Comparison of ENCODE assay signal across 8 cellular contexts in the genomic region with DNA sequence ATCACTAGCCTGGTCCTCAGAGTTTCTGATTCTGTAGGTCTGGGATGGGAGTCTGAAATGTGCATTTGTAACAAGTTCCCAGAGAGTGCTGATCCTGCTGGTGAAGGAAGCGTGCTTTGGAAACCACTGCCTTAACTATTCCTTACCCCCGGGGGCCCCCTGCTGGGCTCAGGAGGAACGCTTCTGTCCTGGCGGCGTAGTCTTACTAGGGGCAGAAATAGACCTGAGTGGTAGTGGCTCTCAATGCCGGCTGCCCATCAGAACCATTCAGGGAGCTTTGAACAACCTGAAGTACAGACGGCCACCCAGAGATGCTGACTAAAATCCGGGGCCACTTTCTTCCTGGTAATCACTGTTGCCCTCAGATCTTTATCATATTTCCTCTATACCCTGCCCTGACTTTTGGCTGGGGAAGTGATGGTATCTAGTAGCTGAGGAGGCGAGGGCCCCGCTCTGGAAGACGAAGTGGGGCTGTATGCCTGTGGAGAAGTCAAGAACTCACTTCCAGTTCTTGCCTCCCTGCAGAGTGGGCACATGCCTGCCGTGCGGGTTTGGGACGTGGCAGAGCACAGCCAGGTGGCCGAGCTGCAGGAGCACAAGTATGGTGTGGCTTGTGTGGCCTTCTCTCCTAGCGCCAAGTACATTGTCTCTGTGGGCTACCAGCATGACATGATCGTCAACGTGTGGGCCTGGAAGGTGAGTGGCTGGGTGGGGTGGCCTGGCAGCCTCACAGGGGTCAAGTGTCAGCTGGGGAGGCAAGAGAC. TPM values are rescaled to one million over a fixed set of nuclear protein-coding genes. Genes with fewer than 3 reads are reported as not detected.
DNase-seq lines count a peak whose midpoint lies in the region; ATAC-seq and TF ChIP-seq lines count a peak whose summit lies in the region.

No MANE protein-coding gene starts in this region.

- no peak overlapping the region for H3K9ac ChIP-seq in SK-N-SH
- H3K9ac ChIP-seq in trophoblast cell (ENCODE audit: low read length): no peak overlapping the region

- H3K27me3 ChIP-seq in SK-N-SH (ENCODE audit: insufficient read depth): no peaks in the 10 kb centered on the region
- H3K27me3 ChIP-seq in trophoblast cell (ENCODE audit: insufficient read depth, low read length): no peaks in the 10 kb centered on the region
- no peaks in the 10 kb centered on the region for H3K27me3 ChIP-seq in upper lobe of right lung

- H3K18ac ChIP-seq in trophoblast cell (ENCODE audit: low read length): no peak overlapping the region

- intact Hi-C loops in upper lobe of right lung (cut with DNase I): loop anchor here (5.0 kb wide), 1 partner anchor 39 kb away; a partner anchor contains a TSS

- H3K9me2 ChIP-seq in SK-N-SH: no peaks in the 10 kb centered on the region

- no peak overlapping the region for H2BK5ac ChIP-seq in trophoblast cell (ENCODE audit: low read depth, low read length, poor library complexity)

- no peak for TF ChIP-seq EP300 in SK-N-SH (IDR thresholded peaks at IDR 0.05; ENCODE audit: borderline replicate concordance in 1 of 2, low read depth in 1 of 2, low read length in 1 of 2)

- TF ChIP-seq CTCF in LNCaP clone FGC (IDR thresholded peaks at IDR 0.05; ENCODE audit: control insufficient read depth, extremely low read depth, insufficient read depth) (peak; percentile 83), SK-N-SH (IDR thresholded peaks at IDR 0.05) (peak; percentile 92), upper lobe of right lung (IDR thresholded peaks at IDR 0.05) (peak; percentile 90)

- no peak overlapping the region for H3K14ac ChIP-seq in trophoblast cell (ENCODE audit: low read length)

- peak overlapping the region; percentile 37 for H2BK12ac ChIP-seq in trophoblast cell (ENCODE audit: low read length)

- H4K12ac ChIP-seq in trophoblast cell (ENCODE audit: low read depth, low read length): no peak overlapping the region

- no peaks in the 10 kb centered on the region for H4K20me1 ChIP-seq in SK-N-SH (ENCODE audit: insufficient read depth)

- 76% methylated on average over 11 of the region's 18 CpGs for WGBS in SK-N-SH (ENCODE audit: low lambda C conversion rate)
- no CpG with 5 or more reads among the region's 18 CpGs for WGBS in trophoblast cell (ENCODE audit: extremely low coverage, insufficient coverage, insufficient read length)

- H3F3A ChIP-seq in SK-N-SH (replicated peaks; ENCODE audit: insufficient read depth): no peaks in the 10 kb centered on the region

- ATAC-seq in upper lobe of right lung (peak; percentile 93), GM18505 (IDR thresholded peaks at IDR 0.05; ENCODE audit: unreplicated experiment) (no peak)

- no peak overlapping the region for H4K91ac ChIP-seq in trophoblast cell (ENCODE audit: low read depth, low read length)

- H3K23ac ChIP-seq in trophoblast cell (ENCODE audit: low read length): no peak overlapping the region

- TF ChIP-seq RAD21 in SK-N-SH (IDR thresholded peaks at IDR 0.05; ENCODE audit: low read length): peak; percentile 98

- H4K8ac ChIP-seq in trophoblast cell (ENCODE audit: low read depth, low read length): no peak overlapping the region

- H3K27ac ChIP-seq in SK-N-SH (ENCODE audit: low read depth in 2 of 2, low read length in 1 of 2) (no peak overlapping the region), trophoblast cell (ENCODE audit: low read depth, low read length) (no peak overlapping the region), upper lobe of right lung (no peak overlapping the region)

- POLR2A ChIA-PET in SK-N-SH (lab: Yijun Ruan, JAX): interaction anchor here (4.2 kb wide), 1 partner anchor 38 kb away, joined by 13 read pairs; a partner anchor contains a TSS

- TF ChIP-seq POLR2A in GM18505 (IDR thresholded peaks at IDR 0.05; ENCODE audit: borderline replicate concordance, extremely low read depth, insufficient read depth, insufficient read length): no peak

- no peak overlapping the region for H2BK120ac ChIP-seq in trophoblast cell (ENCODE audit: insufficient read depth, low read length, poor library complexity)

- H3K4ac ChIP-seq in trophoblast cell (ENCODE audit: low read depth, low read length): no peak overlapping the region

- peaks cover 2% of the 10 kb centered on the region for H3K79me1 ChIP-seq in trophoblast cell (ENCODE audit: low read length)

- DNase-seq in GM04504 (ENCODE audit: low read depth) (peak; percentile 58), LNCaP clone FGC (ENCODE audit: low read depth) (peak; percentile 25), SK-N-SH (peak; percentile 89), globus pallidus (ENCODE audit: low spot score) (peak; percentile 86), trophoblast cell (peak; percentile 80 to 93), upper lobe of right lung (peak; percentile 89)
- peak; percentile 15 to 73 (median 46) for DNase-seq in activated naive CD4-positive, alpha-beta T cell (lab: John Stamatoyannopoulos, UW)

- H3K9me3 ChIP-seq in SK-N-SH (no peaks in the 10 kb centered on the region), trophoblast cell (ENCODE audit: insufficient read depth, low read depth, low read length) (no peaks in the 10 kb centered on the region), upper lobe of right lung (no peaks in the 10 kb centered on the region)

- peaks cover 0 to 29% of the 10 kb centered on the region in 2 experiments for H3K36me3 ChIP-seq in SK-N-SH (replicated peaks in 1 of 2; ENCODE audit: control insufficient read depth in 1 of 2, insufficient read depth in 2 of 2, low read length in 1 of 2)
- H3K36me3 ChIP-seq in trophoblast cell (ENCODE audit: control insufficient read depth in 1 of 2, insufficient read depth in 2 of 2, low read length in 2 of 2): peaks cover 35 to 36% of the 10 kb centered on the region in 2 experiments
- peaks cover 41% of the 10 kb centered on the region for H3K36me3 ChIP-seq in upper lobe of right lung

- peaks cover 0 to 2% of the 10 kb centered on the region in 2 experiments; a peak in 1 of 4 replicates for H3K4me1 ChIP-seq in SK-N-SH (ENCODE audit: control insufficient read depth in 1 of 2, insufficient read depth in 2 of 2, low read depth in 1 of 2, low read length in 1 of 2)
- H3K4me1 ChIP-seq in trophoblast cell (ENCODE audit: control insufficient read depth in 1 of 2, insufficient read depth in 2 of 2, low read length in 2 of 2): peaks cover 2 to 5% of the 10 kb centered on the region in 2 experiments
- H3K4me1 ChIP-seq in upper lobe of right lung: no peaks in the 10 kb centered on the region

- H2AK5ac ChIP-seq in trophoblast cell (ENCODE audit: low read length): no peak overlapping the region

- no peak overlapping the region for H3K4me2 ChIP-seq in SK-N-SH
- no peak overlapping the region for H3K4me2 ChIP-seq in trophoblast cell (ENCODE audit: low read length)

- H2AFZ ChIP-seq in SK-N-SH (ENCODE audit: low read depth) (no peak overlapping the region), trophoblast cell (ENCODE audit: insufficient read depth, low read length, poor library complexity) (no peak overlapping the region)

- H3K79me2 ChIP-seq in SK-N-SH (ENCODE audit: insufficient read depth) (no peaks in the 10 kb centered on the region), trophoblast cell (ENCODE audit: control insufficient read depth, insufficient read depth, low read length, poor library complexity) (no peaks in the 10 kb centered on the region)

- H3K4me3 ChIP-seq in LNCaP clone FGC (ENCODE audit: low read depth, low read length) (no peak overlapping the region), SK-N-SH (ENCODE audit: low read depth in 2 of 2, low read length in 1 of 2) (no peak overlapping the region; a peak in 1 of 4 replicates), trophoblast cell (ENCODE audit: low read depth, low read length) (no peak overlapping the region), upper lobe of right lung (no peak overlapping the region)

- CTCF ChIA-PET in SK-N-SH (lab: Yijun Ruan, JAX): interaction anchor here (0.6 to 5.3 kb wide), 55 partner anchors 8 to 347 kb away, joined by 3 to 114 read pairs (median 4); a partner anchor contains a TSS

TF ChIP-seq in SK-N-SH, 30 proteins besides CTCF, POLR2A, EP300 and RAD21:
- TF ChIP-seq SIN3A (IDR thresholded peaks at IDR 0.05; ENCODE audit: borderline replicate concordance, low read depth, low read length) (no peak), TCF12 (IDR thresholded peaks at IDR 0.05) (no peak), RXRA (IDR thresholded peaks at IDR 0.05; ENCODE audit: borderline replicate concordance, low read depth) (no peak), FOXM1 (IDR thresholded peaks at IDR 0.05; ENCODE audit: low read depth) (no peak), SMC3 (IDR thresholded peaks at IDR 0.05; ENCODE audit: low read depth, low read length) (peak; percentile 98), TAF1 (IDR thresholded peaks at IDR 0.05; ENCODE audit: borderline replicate concordance, low read depth, low read length) (no peak), MXI1 (IDR thresholded peaks at IDR 0.05; ENCODE audit: low read depth, low read length) (peak; percentile 58; the same call in 1 of the 2 replicates), YY1 (IDR thresholded peaks at IDR 0.05; ENCODE audit: low read depth) (no peak), CHD2 (IDR thresholded peaks at IDR 0.05; ENCODE audit: low read length, partially characterized antibody) (peak; percentile 17), NRF1 (IDR thresholded peaks at IDR 0.05; ENCODE audit: low read depth, low read length) (peak; percentile 35; the same call in 1 of the 2 replicates), POLR2AphosphoS5 (IDR thresholded peaks at IDR 0.05; ENCODE audit: low read depth, low read length) (no peak)
- TF ChIP-seq, protein P1, sequence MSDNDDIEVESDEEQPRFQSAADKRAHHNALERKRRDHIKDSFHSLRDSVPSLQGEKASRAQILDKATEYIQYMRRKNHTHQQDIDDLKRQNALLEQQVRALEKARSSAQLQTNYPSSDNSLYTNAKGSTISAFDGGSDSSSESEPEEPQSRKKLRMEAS (IDR thresholded peaks at IDR 0.05; ENCODE audit: low read depth): 0 out of 2 replicates have a peak, but pooled peaks have one; percentile 51
TF ChIP-seq in SK-N-SH: peak in this region for 5.

RNA-seq across cellular contexts. Expression of a gene that starts 16.3 kb away (rescaled TPM):
- polyA plus RNA-seq in SK-N-SH (2012; rRNA removed): 6.5 and 6.8 TPM in 2 replicates
- 3.5 and 4.6 TPM in 2 replicates for polyA plus RNA-seq in SK-N-SH (2012; cell fraction: cytosol; rRNA removed)
- polyA plus RNA-seq in SK-N-SH (2012; cell fraction: nucleus; rRNA removed): 12.7 and 12.9 TPM in 2 replicates
- polyA plus RNA-seq in trophoblast cell (2013): 6.6 and 7.8 TPM in 2 replicates
- 36.7 TPM for total RNA-seq in upper lobe of right lung

RNA-seq across cellular contexts. Expression of a gene that starts 27.0 kb away (rescaled TPM):
- 5.3 and 6.1 TPM in 2 replicates for polyA plus RNA-seq in SK-N-SH (2012; rRNA removed)
- polyA plus RNA-seq in SK-N-SH (2012; cell fraction: cytosol; rRNA removed): 1.1 and 1.2 TPM in 2 replicates
- 38.2 and 48.8 TPM in 2 replicates for polyA plus RNA-seq in SK-N-SH (2012; cell fraction: nucleus; rRNA removed)
- 5.1 and 5.5 TPM in 2 replicates for polyA plus RNA-seq in trophoblast cell (2013)
- 14.4 TPM for total RNA-seq in upper lobe of right lung

RNA-seq across cellular contexts. Expression of a gene that starts 37.3 kb away (rescaled TPM):
- 5.2 and 6.7 TPM in 2 replicates for polyA plus RNA-seq in SK-N-SH (2012; rRNA removed)
- polyA plus RNA-seq in SK-N-SH (2012; cell fraction: cytosol; rRNA removed): 2.0 and 3.1 TPM in 2 replicates
- polyA plus RNA-seq in SK-N-SH (2012; cell fraction: nucleus; rRNA removed): 28.0 and 28.2 TPM in 2 replicates
- 19.2 and 19.4 TPM in 2 replicates for polyA plus RNA-seq in trophoblast cell (2013)
- 22.4 TPM for total RNA-seq in upper lobe of right lung

Comparison
In these comparisons a context has a peak if more than half of its experiments do, and no peak if none do; other contexts are left out.
1. DNase-seq: peak in every context shown above with its lines; median percentile 89 in SK-N-SH; 89 in upper lobe of right lung; 86 in trophoblast cell; 86 in globus pallidus; 58 in GM04504; 46 in activated naive CD4-positive, alpha-beta T cell; 25 in LNCaP clone FGC.